In genomic region chr18:6521804-6522418, GRCh38 we compare ENCODE assay signal across 8 cellular contexts.
DNase-seq lines count a peak whose midpoint lies in the region; ATAC-seq, FAIRE-seq and TF ChIP-seq lines count a peak whose summit lies in the region.

No MANE protein-coding gene starts in this region.

- no peak overlapping the region for H3K27ac Mint-ChIP-seq in activated naive CD4-positive, alpha-beta T cell treated with anti-CD3 and anti-CD28 coated beads for 36 hours
- H3K27ac Mint-ChIP-seq in activated CD8-positive, alpha-beta memory T cell treated with anti-CD3 and anti-CD28 coated beads, Interleukin-2, amount 10 ng/mL, durations not matched to agents 7 days and 5 days, result no peak overlapping the region

- H3K27ac ChIP-seq in HCT116 (ENCODE audit: low read depth, low read length) (no peak overlapping the region), H1 (ENCODE audit: low read depth, low read length) (no peak overlapping the region), parathyroid adenoma (no peak overlapping the region)

- TF ChIP-seq EP300 in H1 (IDR thresholded peaks at IDR 0.05; ENCODE audit: borderline replicate concordance in 1 of 2, low read depth in 2 of 2, low read length in 2 of 2), result no peak

- intact Hi-C loops in activated naive CD4-positive, alpha-beta T cell treated with anti-CD3 and anti-CD28 coated beads for 36 hours (cut with micrococcal nuclease), result loop anchor here (1.0 kb wide), 1 partner anchor 643 kb away; no protein-coding TSS in a partner anchor
- intact Hi-C loops in HCT116 (cut with micrococcal nuclease), result no loop called here

- H2BK12ac ChIP-seq in H1 (ENCODE audit: low read depth, low read length), result no peak overlapping the region

- CTCF ChIA-PET in activated naive CD4-positive, alpha-beta T cell treated with anti-CD3 and anti-CD28 coated beads for 36 hours (lab: Charles Lee), result interaction anchor here (0.6 to 1.2 kb wide), 3 partner anchors 32 to 642 kb away, joined by 3 read pairs; no protein-coding TSS in a partner anchor
- CTCF ChIA-PET in HCT116 (lab: Charles Lee) (no interaction called here), H1 (lab: Charles Lee; ENCODE audit: partially characterized antibody) (interaction anchor here (0.6 to 2.8 kb wide), 35 partner anchors 9 to 1053 kb away, joined by 3 to 19 read pairs (median 3); no protein-coding TSS in a partner anchor)
- CTCF ChIA-PET in activated CD8-positive, alpha-beta memory T cell treated with anti-CD3 and anti-CD28 coated beads, Interleukin-2, amount 10 ng/mL, durations not matched to agents 7 days and 5 days (lab: Charles Lee), result interaction anchor here (1.3 kb wide), 2 partner anchors 643 to 653 kb away, joined by 3 read pairs; no protein-coding TSS in a partner anchor

- H3K18ac ChIP-seq in H1 (ENCODE audit: extremely low read depth, low read length), result no peak overlapping the region

- H4K20me1 ChIP-seq in HCT116 (ENCODE audit: insufficient read depth) (no peaks in the 10 kb centered on the region), H1 (replicated peaks in 1 of 2; ENCODE audit: control insufficient read depth in 1 of 2, insufficient read depth in 2 of 2, low read length in 2 of 2) (no peaks in the 10 kb centered on the region)

- H3K36me3 ChIP-seq in HCT116 (ENCODE audit: control insufficient read depth in 1 of 2, insufficient read depth in 2 of 2, low read length in 2 of 2), result no peaks in the 10 kb centered on the region
- H3K36me3 ChIP-seq in H1 (ENCODE audit: control insufficient read depth in 2 of 4, insufficient read depth in 4 of 4, low read length in 3 of 4), result no peaks in the 10 kb centered on the region
- H3K36me3 ChIP-seq in parathyroid adenoma (ENCODE audit: control insufficient read depth, insufficient read depth, low read length), result no peaks in the 10 kb centered on the region

- H3K9me3 ChIP-seq in HCT116 (ENCODE audit: control insufficient read depth in 1 of 2, insufficient read depth in 1 of 2, low read depth in 1 of 2, low read length in 2 of 2) (peaks cover 6 to 17% of the 10 kb centered on the region in 2 experiments; a peak in 3 of 4 replicates), H1 (ENCODE audit: insufficient read depth in 2 of 2, low read depth in 1 of 2, low read length in 1 of 2) (no peaks in the 10 kb centered on the region), parathyroid adenoma (ENCODE audit: control insufficient read depth, low read length) (no peaks in the 10 kb centered on the region)

- no peak overlapping the region for H4K5ac ChIP-seq in H1 (ENCODE audit: insufficient read length, low read depth, low read length)

- TF ChIP-seq RAD21 in HCT116 (IDR thresholded peaks at IDR 0.05; ENCODE audit: low read depth), result peak; percentile 11; the same call in 1 of the 2 replicates
- peak; percentile 90 to 91 for TF ChIP-seq RAD21 in H1 (IDR thresholded peaks at IDR 0.05 in 1 of 2, conservative IDR thresholded peaks at IDR 0.05 in 1 of 2; ENCODE audit: low read depth in 2 of 2, low read length in 2 of 2)

- peak in 2 of 3 experiments; percentile 43 to 47; a peak in 4 of 6 replicates for TF ChIP-seq CTCF in HCT116 (IDR thresholded peaks at IDR 0.05 in 2 of 3, conservative IDR thresholded peaks at IDR 0.05 in 1 of 3; ENCODE audit: borderline replicate concordance in 1 of 3, insufficient read depth in 1 of 3, low read depth in 2 of 3, low read length in 2 of 3)
- TF ChIP-seq CTCF in H1 (IDR thresholded peaks at IDR 0.05; ENCODE audit: control extremely low read depth in 1 of 3, insufficient read depth in 1 of 3, low read depth in 1 of 3, low read length in 3 of 3), result peak; percentile 16 to 86 (median 81)
- TF ChIP-seq CTCF in parathyroid adenoma (IDR thresholded peaks at IDR 0.05), result peak; percentile 21

- no peak overlapping the region for H2BK15ac ChIP-seq in H1 (ENCODE audit: low read length)

- TF ChIP-seq POLR2A in HCT116 (IDR thresholded peaks at IDR 0.05; ENCODE audit: borderline replicate concordance, extremely low read depth, insufficient read depth, insufficient read length) (no peak), H1 (IDR thresholded peaks at IDR 0.05; ENCODE audit: control extremely low read depth in 1 of 2, low read depth in 2 of 2, low read length in 2 of 2) (no peak)

- H4K91ac ChIP-seq in H1 (replicated peaks; ENCODE audit: insufficient read length, low read length), result no peak overlapping the region

- RAD21 ChIA-PET in HCT116 (lab: Charles Lee; ENCODE audit: low non-redundant PET in 1 of 2, low total read pairs in 2 of 2, uncharacterized antibody in 2 of 2, unreplicated experiment in 2 of 2), result no interaction called here

- H3K9me2 ChIP-seq in HCT116 (ENCODE audit: insufficient read depth), result no peaks in the 10 kb centered on the region

- no peak overlapping the region for H2BK20ac ChIP-seq in H1 (ENCODE audit: low read length)

- H3K9me3 Mint-ChIP-seq in activated naive CD4-positive, alpha-beta T cell treated with anti-CD3 and anti-CD28 coated beads for 36 hours, result peaks cover 16% of the 10 kb centered on the region
- peaks cover 11% of the 10 kb centered on the region for H3K9me3 Mint-ChIP-seq in activated CD8-positive, alpha-beta memory T cell treated with anti-CD3 and anti-CD28 coated beads, Interleukin-2, amount 10 ng/mL, durations not matched to agents 7 days and 5 days (ENCODE audit: low read depth)

- no peak overlapping the region for H3K4me3 ChIP-seq in HCT116 (replicated peaks in 1 of 2; ENCODE audit: low read depth in 1 of 2, low read length in 2 of 2)
- no peak overlapping the region for H3K4me3 ChIP-seq in H1 (ENCODE audit: extremely low read depth in 1 of 4, insufficient read depth in 2 of 4, low read depth in 3 of 4, low read length in 4 of 4)
- no peak overlapping the region for H3K4me3 ChIP-seq in parathyroid adenoma (ENCODE audit: low read depth, low read length)

- H3K4me1 ChIP-seq in HCT116 (ENCODE audit: control insufficient read depth in 1 of 2, insufficient read depth in 2 of 2, low read length in 2 of 2) (no peaks in the 10 kb centered on the region), H1 (replicated peaks in 1 of 4; ENCODE audit: control insufficient read depth in 3 of 4, insufficient read depth in 4 of 4, low read length in 3 of 4) (no peaks in the 10 kb centered on the region), parathyroid adenoma (no peaks in the 10 kb centered on the region)

- H3K27me3 ChIP-seq in HCT116 (ENCODE audit: insufficient read depth, low read length) (no peaks in the 10 kb centered on the region), H1 (replicated peaks in 1 of 4; ENCODE audit: control insufficient read depth in 3 of 4, extremely low read depth in 1 of 4, insufficient read depth in 3 of 4, low read length in 3 of 4) (no peaks in the 10 kb centered on the region), parathyroid adenoma (ENCODE audit: control insufficient read depth, insufficient read depth, low read length) (no peaks in the 10 kb centered on the region)

- no peak for ATAC-seq in HCT116
- no peak for ATAC-seq in activated CD8-positive, alpha-beta memory T cell treated with anti-CD3 and anti-CD28 coated beads, Interleukin-2, amount 10 ng/mL, durations not matched to agents 7 days and 5 days

- no peak overlapping the region for H3K4ac ChIP-seq in H1 (replicated peaks; ENCODE audit: insufficient read length, low read depth, low read length)

- no peaks in the 10 kb centered on the region for H3K36me3 Mint-ChIP-seq in activated naive CD4-positive, alpha-beta T cell treated with anti-CD3 and anti-CD28 coated beads for 36 hours (ENCODE audit: low read depth)
- no peaks in the 10 kb centered on the region for H3K36me3 Mint-ChIP-seq in activated CD8-positive, alpha-beta memory T cell treated with anti-CD3 and anti-CD28 coated beads, Interleukin-2, amount 10 ng/mL, durations not matched to agents 7 days and 5 days

- no peak overlapping the region for H2BK120ac ChIP-seq in H1 (replicated peaks; ENCODE audit: low read depth, low read length)

- H3K14ac ChIP-seq in H1 (ENCODE audit: insufficient read length), result no peak overlapping the region

- no peak overlapping the region for H3K56ac ChIP-seq in H1 (replicated peaks; ENCODE audit: insufficient read length, low read depth, low read length)

- H3K23me2 ChIP-seq in H1 (ENCODE audit: low read depth, low read length), result no peaks in the 10 kb centered on the region

- peaks cover 9% of the 10 kb centered on the region for H3K27me3 Mint-ChIP-seq in activated naive CD4-positive, alpha-beta T cell treated with anti-CD3 and anti-CD28 coated beads for 36 hours (ENCODE audit: low read depth)
- H3K27me3 Mint-ChIP-seq in activated CD8-positive, alpha-beta memory T cell treated with anti-CD3 and anti-CD28 coated beads, Interleukin-2, amount 10 ng/mL, durations not matched to agents 7 days and 5 days, result no peaks in the 10 kb centered on the region

- H2BK5ac ChIP-seq in H1 (ENCODE audit: low read depth, low read length), result no peak overlapping the region

- H3K4me1 Mint-ChIP-seq in activated naive CD4-positive, alpha-beta T cell treated with anti-CD3 and anti-CD28 coated beads for 36 hours (ENCODE audit: low read depth), result no peaks in the 10 kb centered on the region
- no peaks in the 10 kb centered on the region for H3K4me1 Mint-ChIP-seq in activated CD8-positive, alpha-beta memory T cell treated with anti-CD3 and anti-CD28 coated beads, Interleukin-2, amount 10 ng/mL, durations not matched to agents 7 days and 5 days

- H3K4me2 ChIP-seq in HCT116 (ENCODE audit: low read length) (no peak overlapping the region), H1 (ENCODE audit: insufficient read depth in 1 of 2, low read depth in 2 of 2, low read length in 2 of 2) (no peak overlapping the region), parathyroid adenoma (ENCODE audit: low read length) (no peak overlapping the region)

- peak; percentile 38 for DNase-seq in activated naive CD4-positive, alpha-beta T cell treated with anti-CD3 and anti-CD28 coated beads for 36 hours
- no peak for DNase-seq in activated naive CD4-positive, alpha-beta T cell treated with anti-CD3 and anti-CD28 coated beads, Interleukin-2, amount 50 U/mL, for 16 hours
- DNase-seq in HCT116 (ENCODE audit: low read depth, low spot score) (no peak), NCI-H748 (lab: John Stamatoyannopoulos, UW; ENCODE audit: unreplicated experiment) (peak; percentile 71), H1 (ENCODE audit: low read depth in 1 of 2, low spot score in 2 of 2) (peak; percentile 44 to 85), C1 segment of cervical spinal cord (lab: John Stamatoyannopoulos, UW) (no peak)
- DNase-seq in activated CD8-positive, alpha-beta memory T cell treated with anti-CD3 and anti-CD28 coated beads, Interleukin-2, amount 10 ng/mL, durations not matched to agents 7 days and 5 days, result no peak

- no peak overlapping the region for H2AK5ac ChIP-seq in H1 (ENCODE audit: low read depth, low read length)

- FAIRE-seq in H1 (lab: Jason Lieb, UNC), result peak; percentile 87

- H3K79me1 ChIP-seq in H1 (ENCODE audit: low read depth, low read length), result no peaks in the 10 kb centered on the region

- H3K9ac ChIP-seq in HCT116 (ENCODE audit: low read length), result no peak overlapping the region
- H3K9ac ChIP-seq in H1 (replicated peaks in 1 of 4; ENCODE audit: extremely low read depth in 1 of 4, low read depth in 3 of 4, low read length in 3 of 4), result no peak overlapping the region
- no peak overlapping the region for H3K9ac ChIP-seq in parathyroid adenoma

- 83% methylated on average over 1 of the region's 1 CpG; no CpG with 5 or more reads in 1 of the 2 experiments for WGBS in H1 (ENCODE audit: extremely low coverage in 1 of 2, insufficient coverage in 1 of 2, insufficient read length in 1 of 2, insufficient replicate concordance in 2 of 2, low coverage in 1 of 2, low lambda C conversion rate in 2 of 2, missing lambda C conversion rate in 1 of 2), 2 experiments

- no peak overlapping the region for H3K23ac ChIP-seq in H1 (ENCODE audit: insufficient read length)

- POLR2A ChIA-PET in HCT116 (lab: Charles Lee) (no interaction called here), H1 (lab: Charles Lee; ENCODE audit: partially characterized antibody) (no interaction called here)

- no peak overlapping the region for H4K8ac ChIP-seq in H1 (ENCODE audit: extremely low read depth, insufficient read depth, low read length)

- no peak overlapping the region for H2AFZ ChIP-seq in HCT116 (ENCODE audit: low read depth, low read length, poor library complexity, severe bottlenecking)
- H2AFZ ChIP-seq in H1 (ENCODE audit: low read length), result no peak overlapping the region
- H2AFZ ChIP-seq in parathyroid adenoma, result no peak overlapping the region

- no peak overlapping the region for H3K4me3 Mint-ChIP-seq in activated naive CD4-positive, alpha-beta T cell treated with anti-CD3 and anti-CD28 coated beads for 36 hours
- no peak overlapping the region for H3K4me3 Mint-ChIP-seq in activated CD8-positive, alpha-beta memory T cell treated with anti-CD3 and anti-CD28 coated beads, Interleukin-2, amount 10 ng/mL, durations not matched to agents 7 days and 5 days

- BruUV-seq in HCT116 (replicated peaks; lab: Mats Ljungman, UMichigan), result no TSS peak

- H3K79me2 ChIP-seq in HCT116 (ENCODE audit: insufficient read depth, low read length) (no peaks in the 10 kb centered on the region), H1 (ENCODE audit: control insufficient read depth in 1 of 2, insufficient read depth in 2 of 2, low read length in 2 of 2) (no peaks in the 10 kb centered on the region), parathyroid adenoma (no peaks in the 10 kb centered on the region)

Comparison
In these comparisons a context has a peak if more than half of its experiments do, and no peak if none do; other contexts are left out.
1. DNase-seq: peak in activated naive CD4-positive, alpha-beta T cell treated with anti-CD3 and anti-CD28 coated beads for 36 hours (single experiment), NCI-H748 (single experiment) and H1 (2 of 2); none in activated naive CD4-positive, alpha-beta T cell treated with anti-CD3 and anti-CD28 coated beads, Interleukin-2, amount 50 U/mL, for 16 hours (single experiment), HCT116 (single experiment), activated CD8-positive, alpha-beta memory T cell treated with anti-CD3 and anti-CD28 coated beads, Interleukin-2, amount 10 ng/mL, durations not matched to agents 7 days and 5 days (single experiment) and C1 segment of cervical spinal cord (0 of 14).
2. CTCF ChIP-seq: peak in every context shown above with its lines; median percentile 81 in H1; 45 in HCT116; 21 in parathyroid adenoma.